ENCODE assay signal across 14 cellular contexts in the genomic region with DNA sequence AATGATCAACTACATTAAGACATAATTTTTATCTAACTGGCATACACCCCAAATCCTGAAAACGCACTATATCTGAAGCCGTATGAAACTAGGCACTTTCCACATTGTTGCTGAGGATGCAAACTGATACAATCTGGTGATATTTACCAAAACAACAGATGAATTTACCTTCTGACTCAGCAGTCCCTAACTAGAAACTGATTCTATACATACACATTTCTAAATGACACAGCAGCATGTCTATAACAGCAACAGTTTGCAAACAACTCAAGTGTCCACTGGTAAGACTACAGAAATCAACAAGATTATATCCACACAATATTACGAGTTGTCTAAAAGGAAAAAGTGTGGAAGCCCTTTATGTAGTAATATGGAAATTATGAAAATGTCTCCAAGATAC. TPM values are rescaled to one million over a fixed set of nuclear protein-coding genes. Genes with fewer than 3 reads are reported as not detected.
DNase-seq lines count a peak whose midpoint lies in the region; ATAC-seq, FAIRE-seq and TF ChIP-seq lines count a peak whose summit lies in the region.
"Had no signal": no experiment of that assay in that cellular context is flagged by ENCODE, and none has a peak within 500 bp of the region (broad histone marks: within the 10 kb centered on the region; RNA-seq: fewer than 3 reads in every experiment).

No MANE protein-coding gene starts in this region.

- no TSS peak for BruUV-seq in GM12878 (replicated peaks; lab: Mats Ljungman, UMichigan)

- H3K4me1 ChIP-seq in GM12878 (ENCODE audit: control insufficient read depth, insufficient read depth, low read length), result peaks cover 12% of the 10 kb centered on the region; the same call in 1 of the 2 replicates
- no peaks in the 10 kb centered on the region for H3K4me1 ChIP-seq in BE2C

- SMC1A ChIA-PET in GM12878 (lab: Charles Lee; ENCODE audit: uncharacterized antibody, unreplicated experiment), result no interaction called here

- TF ChIP-seq CTCF in GM12878 (IDR thresholded peaks at IDR 0.05 in 2 of 3, conservative IDR thresholded peaks at IDR 0.05 in 1 of 3; ENCODE audit: control insufficient read depth in 2 of 3, extremely low read depth in 1 of 3, insufficient read depth in 1 of 3, low read depth in 3 of 3, low read length in 3 of 3) (no peak), BE2C (IDR thresholded peaks at IDR 0.05; ENCODE audit: low read depth, low read length) (no peak)

- H3K9me3 ChIP-seq in GM12878 (replicated peaks; ENCODE audit: control insufficient read depth, insufficient read depth, low read length), result no peaks in the 10 kb centered on the region
- no peaks in the 10 kb centered on the region for H3K9me3 ChIP-seq in BE2C
- H3K9me3 ChIP-seq: neutrophil, SK-N-SH had no signal

- no peak overlapping the region for H3K4me2 ChIP-seq in GM12878 (ENCODE audit: control insufficient read depth, insufficient read depth)
- H3K4me2 ChIP-seq: SK-N-SH had no signal

- no peaks in the 10 kb centered on the region for H3K27me3 ChIP-seq in GM12878 (replicated peaks in 1 of 2; ENCODE audit: control insufficient read depth in 2 of 2, insufficient read depth in 2 of 2, low read length in 1 of 2)
- no peaks in the 10 kb centered on the region for H3K27me3 ChIP-seq in BE2C
- H3K27me3 ChIP-seq: neutrophil had no signal

- no peak for DNase-seq in GM12878 (ENCODE audit: low read depth, low spot score)
- no peak for DNase-seq in caudate nucleus (lab: John Stamatoyannopoulos, UW)
- DNase-seq in BE2C, result no peak
- DNase-seq: CD4-positive, alpha-beta memory T cell; mammary epithelial cell; NCI-H2171; SK-N-SH had no signal

- 1% methylated on average over 3 of the region's 3 CpGs for WGBS in GM12878 (ENCODE audit: insufficient coverage, insufficient replicate concordance, low lambda C conversion rate, missing lambda C conversion rate)

- no peaks in the 10 kb centered on the region for H4K20me1 ChIP-seq in GM12878 (ENCODE audit: control insufficient read depth, insufficient read depth)

- POLR2A ChIA-PET in GM12878 (lab: Charles Lee), result no interaction called here

- FAIRE-seq in GM12878 (lab: Jason Lieb, UNC), result peak; percentile 68

- H3K36me3 ChIP-seq in GM12878 (ENCODE audit: control insufficient read depth in 2 of 2, insufficient read depth in 2 of 2, low read length in 1 of 2), result peaks cover 0 to 10% of the 10 kb centered on the region in 2 experiments; a peak in 1 of 4 replicates
- H3K36me3 ChIP-seq in BE2C, result peaks cover 3% of the 10 kb centered on the region; the same call in 1 of the 2 replicates

- TF ChIP-seq POLR2A in GM12878 (IDR thresholded peaks at IDR 0.05; ENCODE audit: low read depth, low read length), result no peak

- in situ Hi-C loops in GM12878 (cut with MboI), result no loop called here

- RAD21 ChIA-PET in GM12878 (lab: Charles Lee; ENCODE audit: unreplicated experiment), result no interaction called here

- CTCF ChIA-PET in GM12878 (lab: Yijun Ruan, JAX), result interaction anchor here (0.8 kb wide), 1 partner anchor 48 kb away, joined by 3 read pairs; no protein-coding TSS in a partner anchor

- no peaks in the 10 kb centered on the region; the same call in 1 of the 2 replicates for H3K79me2 ChIP-seq in GM12878 (ENCODE audit: control insufficient read depth, insufficient read depth, low read length)

- H3K4me3 ChIP-seq in GM12878, result no peak overlapping the region
- no peak overlapping the region for H3K4me3 ChIP-seq in BE2C (ENCODE audit: low read depth, low read length)
- H3K4me3 ChIP-seq: skin epidermis had no signal

- ATAC-seq in GM18520 (IDR thresholded peaks at IDR 0.05; ENCODE audit: unreplicated experiment), result peak; percentile 66
- ATAC-seq in GM21528 (IDR thresholded peaks at IDR 0.05; ENCODE audit: low FRiP score, unreplicated experiment), result peak; percentile 58
- peak; percentile 75 for ATAC-seq in HG03095 (IDR thresholded peaks at IDR 0.05; ENCODE audit: unreplicated experiment)
- peak; percentile 73 for ATAC-seq in GM12878
- ATAC-seq in HG03159 (IDR thresholded peaks at IDR 0.05; ENCODE audit: unreplicated experiment), result no peak

- H2AFZ ChIP-seq in GM12878 (ENCODE audit: control insufficient read depth, low read depth, low read length), result no peak overlapping the region

- intact Hi-C loops in GM12878 (cut with micrococcal nuclease; ENCODE audit: unreplicated experiment), result no loop called here

- H3K9ac ChIP-seq in GM12878 (ENCODE audit: control insufficient read depth, insufficient read depth, low read length), result no peak overlapping the region
- H3K9ac ChIP-seq: SK-N-SH had no signal

- H3K27ac ChIP-seq in GM12878 (ENCODE audit: control insufficient read depth, insufficient read depth), result 0 out of 2 replicates have a peak overlapping the region, but pooled peaks have one; percentile 46
- H3K27ac ChIP-seq in caudate nucleus (ENCODE audit: low read depth, low read length), result no peak overlapping the region
- H3K27ac ChIP-seq: neutrophil, skin epidermis, VCaP had no signal

- TF ChIP-seq EP300 in GM12878 (IDR thresholded peaks at IDR 0.05; ENCODE audit: borderline replicate concordance in 1 of 2, control insufficient read depth in 1 of 2, low read depth in 2 of 2, low read length in 2 of 2), result peak in 1 of 2 experiments; percentile 67; a peak in 1 of 4 replicates

- no peak for TF ChIP-seq RAD21 in GM12878 (IDR thresholded peaks at IDR 0.05; ENCODE audit: insufficient read depth, low read depth, low read length)

TF ChIP-seq in GM12878, 131 proteins besides CTCF, POLR2A, EP300 and RAD21 (continues in another document):
- TF ChIP-seq ATF7 (IDR thresholded peaks at IDR 0.05; ENCODE audit: low read depth) (no peak), YY1 (IDR thresholded peaks at IDR 0.05; ENCODE audit: low read depth, low read length) (no peak), KLF5 (IDR thresholded peaks at IDR 0.05; ENCODE audit: partially characterized antibody) (no peak), BACH1 (IDR thresholded peaks at IDR 0.05; ENCODE audit: borderline replicate concordance) (0 out of 2 replicates have a peak, but pooled peaks have one; percentile 21), JUNB (IDR thresholded peaks at IDR 0.05) (peak; percentile 69), TCF12 (IDR thresholded peaks at IDR 0.05; ENCODE audit: low read depth, low read length) (no peak), LARP7 (IDR thresholded peaks at IDR 0.05) (no peak), MEF2B (IDR thresholded peaks at IDR 0.05; ENCODE audit: partially characterized antibody, poor library complexity, severe bottlenecking) (no peak), POU2F2 (IDR thresholded peaks at IDR 0.05; ENCODE audit: borderline replicate concordance, low read depth, low read length) (no peak), MTA3 (IDR thresholded peaks at IDR 0.05; ENCODE audit: borderline replicate concordance, low read length) (no peak)
- TF ChIP-seq, protein P1, sequence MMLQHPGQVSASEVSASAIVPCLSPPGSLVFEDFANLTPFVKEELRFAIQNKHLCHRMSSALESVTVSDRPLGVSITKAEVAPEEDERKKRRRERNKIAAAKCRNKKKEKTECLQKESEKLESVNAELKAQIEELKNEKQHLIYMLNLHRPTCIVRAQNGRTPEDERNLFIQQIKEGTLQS (IDR thresholded peaks at IDR 0.05; ENCODE audit: borderline replicate concordance, extremely low read depth, low read depth, low read length), result no peak

RNA-seq across cellular contexts. Expression of a gene that starts 22.9 kb away (rescaled TPM):
- 131 and 136 TPM in 2 replicates for total RNA-seq in GM12878 (2013; cell fraction: nucleolus; rRNA removed)
- total RNA-seq in GM12878 (2014; rRNA removed) (9.2 and 12.4 TPM in 2 replicates), GM12878 (2014; rRNA removed; fragmentation: Illumina TruSeq; extraction: Trizol) (15.0 and 15.3 TPM in 2 replicates), GM12878 (2021) (15.8 and 16.2 TPM in 2 replicates)
- polyA plus RNA-seq in GM12878 (2011; ENCODE audit: low read depth), result 6.0 TPM
- polyA plus RNA-seq in GM12878 (2011; rRNA removed) (24.2 and 30.2 TPM in 2 replicates), GM12878 (2014; fragmentation: Illumina TruSeq; extraction: Trizol) (11.8 and 14.0 TPM in 2 replicates), GM12878 (2014; fragmentation: Nextera tagmentation; extraction: Ambion mirVana) (1 to 10 TPM; 1.4 to 2.8 TPM), GM12878 (2014; rRNA removed) (7.0 and 7.5 TPM in 2 replicates), GM12878 (2016; fragmentation: Nextera tagmentation; extraction: Ambion mirVana) (10 to 100 TPM; 10.4 TPM)
- polyA plus RNA-seq in GM12878 (2011; cell fraction: cytosol; rRNA removed), result 10.4 and 14.5 TPM in 2 replicates
- 20.1 and 21.8 TPM in 2 replicates for polyA plus RNA-seq in GM12878 (2011; cell fraction: nucleus; rRNA removed)
- 12.5 and 15.1 TPM in 2 replicates for polyA plus RNA-seq in GM12878 (2012)
- 39.2 and 48.4 TPM in 2 replicates for polyA minus RNA-seq in GM12878 (2011; rRNA and poly(A)+ RNA removed)
- 11.4 and 15.6 TPM in 2 replicates for polyA minus RNA-seq in GM12878 (2011; cell fraction: cytosol; rRNA and poly(A)+ RNA removed)
- polyA minus RNA-seq in GM12878 (2011; cell fraction: nucleus; rRNA and poly(A)+ RNA removed), result 32.4 and 40.4 TPM in 2 replicates
- 5.2 TPM for polyA plus RNA-seq in BE2C (2012; ENCODE audit: insufficient read depth, insufficient read length, low read depth)

RNA-seq across cellular contexts. Expression of a gene that starts 59.6 kb away (rescaled TPM):
- 0.98 and 1.3 TPM in 2 replicates for total RNA-seq in GM12878 (2013; cell fraction: nucleolus; rRNA removed)
- total RNA-seq in GM12878 (2014; rRNA removed) (0.22 and 0.28 TPM in 2 replicates), GM12878 (2014; rRNA removed; fragmentation: Illumina TruSeq; extraction: Trizol) (0.13 and 0.14 TPM in 2 replicates), GM12878 (2021) (0.15 and 0.35 TPM in 2 replicates)
- not detected for polyA plus RNA-seq in GM12878 (2011; ENCODE audit: low read depth)
- polyA plus RNA-seq in GM12878 (2011; rRNA removed) (0.77 and 1.5 TPM in 2 replicates), GM12878 (2014; fragmentation: Illumina TruSeq; extraction: Trizol) (0.25 TPM in 1 of 2 replicates, not detected in the other), GM12878 (2014; fragmentation: Nextera tagmentation; extraction: Ambion mirVana) (under 1 TPM; 0.04 to 0.08 TPM), GM12878 (2014; rRNA removed) (0.08 and 0.19 TPM in 2 replicates), GM12878 (2016; fragmentation: Nextera tagmentation; extraction: Ambion mirVana) (under 1 TPM; 0.13 to 0.87 TPM)
- 0.64 and 0.94 TPM in 2 replicates for polyA plus RNA-seq in GM12878 (2011; cell fraction: cytosol; rRNA removed)
- 1.8 and 2.6 TPM in 2 replicates for polyA plus RNA-seq in GM12878 (2011; cell fraction: nucleus; rRNA removed)
- 0.05 and 0.14 TPM in 2 replicates for polyA plus RNA-seq in GM12878 (2012)
- 4.3 and 4.4 TPM in 2 replicates for polyA minus RNA-seq in GM12878 (2011; rRNA and poly(A)+ RNA removed)
- polyA minus RNA-seq in GM12878 (2011; cell fraction: cytosol; rRNA and poly(A)+ RNA removed), result 1.1 TPM in 1 of 2 replicates, not detected in the other
- 3.3 and 5.6 TPM in 2 replicates for polyA minus RNA-seq in GM12878 (2011; cell fraction: nucleus; rRNA and poly(A)+ RNA removed)
- polyA plus RNA-seq in BE2C (2012; ENCODE audit: insufficient read depth, insufficient read length, low read depth), result 0.82 TPM
- polyA plus RNA-seq: CD4-positive, alpha-beta memory T cell had no signal
